In the genomic region with DNA sequence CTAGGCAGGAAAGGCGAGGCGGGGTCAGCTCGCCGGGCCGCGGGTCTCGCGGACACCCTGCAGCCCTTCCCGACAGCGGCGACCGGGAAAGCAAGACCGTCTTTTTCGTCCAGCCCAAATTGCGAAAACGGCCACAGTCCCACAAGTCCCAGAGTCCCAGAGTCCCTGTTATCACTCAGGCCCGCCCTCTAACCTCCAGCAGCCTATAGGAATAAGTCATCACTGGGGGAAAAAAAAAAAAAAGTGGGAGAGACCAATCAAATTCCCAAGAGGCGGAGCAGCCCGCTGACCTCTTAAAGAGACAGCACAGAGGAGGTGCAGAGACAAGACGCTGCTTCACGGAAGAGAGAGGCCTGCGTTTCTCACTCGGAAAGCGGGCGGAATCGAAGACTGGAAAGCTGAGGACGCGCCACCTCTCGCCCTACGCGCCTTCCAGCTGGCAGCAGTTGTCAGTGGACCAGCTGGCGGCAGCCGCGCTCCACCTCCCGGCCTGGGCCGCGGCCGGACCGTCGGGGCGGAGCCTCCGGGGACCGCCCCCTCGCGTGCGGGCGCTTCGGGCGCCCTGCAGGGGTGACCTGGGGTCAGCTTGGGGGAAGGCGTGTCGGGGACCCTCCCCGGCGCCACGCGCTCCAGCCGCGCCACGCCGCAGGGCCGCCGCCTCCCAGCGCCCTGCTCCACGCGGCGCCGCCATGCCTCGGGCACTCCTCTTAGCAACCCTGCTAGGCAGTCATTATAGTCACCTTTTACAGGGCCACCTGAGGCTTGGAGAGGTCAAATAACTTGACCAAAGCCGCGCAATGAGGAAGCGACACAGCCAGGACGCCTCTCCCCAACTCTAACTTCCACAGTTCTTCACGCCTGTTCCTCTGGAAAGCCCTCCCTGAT, we compare ENCODE assay signal across 1 cellular context.
TF ChIP-seq lines count a peak whose summit lies in the region.

A gene (minus strand): TSS at position 141 of the 885 bp plus-strand sequence. CDS start 10,587 bp downstream, outside the sequence.

TF ChIP-seq in HepG2, 621 proteins besides CTCF, POLR2A, EP300 and RAD21 (continued from another document and continues in another):
- TF ChIP-seq, protein P1, sequence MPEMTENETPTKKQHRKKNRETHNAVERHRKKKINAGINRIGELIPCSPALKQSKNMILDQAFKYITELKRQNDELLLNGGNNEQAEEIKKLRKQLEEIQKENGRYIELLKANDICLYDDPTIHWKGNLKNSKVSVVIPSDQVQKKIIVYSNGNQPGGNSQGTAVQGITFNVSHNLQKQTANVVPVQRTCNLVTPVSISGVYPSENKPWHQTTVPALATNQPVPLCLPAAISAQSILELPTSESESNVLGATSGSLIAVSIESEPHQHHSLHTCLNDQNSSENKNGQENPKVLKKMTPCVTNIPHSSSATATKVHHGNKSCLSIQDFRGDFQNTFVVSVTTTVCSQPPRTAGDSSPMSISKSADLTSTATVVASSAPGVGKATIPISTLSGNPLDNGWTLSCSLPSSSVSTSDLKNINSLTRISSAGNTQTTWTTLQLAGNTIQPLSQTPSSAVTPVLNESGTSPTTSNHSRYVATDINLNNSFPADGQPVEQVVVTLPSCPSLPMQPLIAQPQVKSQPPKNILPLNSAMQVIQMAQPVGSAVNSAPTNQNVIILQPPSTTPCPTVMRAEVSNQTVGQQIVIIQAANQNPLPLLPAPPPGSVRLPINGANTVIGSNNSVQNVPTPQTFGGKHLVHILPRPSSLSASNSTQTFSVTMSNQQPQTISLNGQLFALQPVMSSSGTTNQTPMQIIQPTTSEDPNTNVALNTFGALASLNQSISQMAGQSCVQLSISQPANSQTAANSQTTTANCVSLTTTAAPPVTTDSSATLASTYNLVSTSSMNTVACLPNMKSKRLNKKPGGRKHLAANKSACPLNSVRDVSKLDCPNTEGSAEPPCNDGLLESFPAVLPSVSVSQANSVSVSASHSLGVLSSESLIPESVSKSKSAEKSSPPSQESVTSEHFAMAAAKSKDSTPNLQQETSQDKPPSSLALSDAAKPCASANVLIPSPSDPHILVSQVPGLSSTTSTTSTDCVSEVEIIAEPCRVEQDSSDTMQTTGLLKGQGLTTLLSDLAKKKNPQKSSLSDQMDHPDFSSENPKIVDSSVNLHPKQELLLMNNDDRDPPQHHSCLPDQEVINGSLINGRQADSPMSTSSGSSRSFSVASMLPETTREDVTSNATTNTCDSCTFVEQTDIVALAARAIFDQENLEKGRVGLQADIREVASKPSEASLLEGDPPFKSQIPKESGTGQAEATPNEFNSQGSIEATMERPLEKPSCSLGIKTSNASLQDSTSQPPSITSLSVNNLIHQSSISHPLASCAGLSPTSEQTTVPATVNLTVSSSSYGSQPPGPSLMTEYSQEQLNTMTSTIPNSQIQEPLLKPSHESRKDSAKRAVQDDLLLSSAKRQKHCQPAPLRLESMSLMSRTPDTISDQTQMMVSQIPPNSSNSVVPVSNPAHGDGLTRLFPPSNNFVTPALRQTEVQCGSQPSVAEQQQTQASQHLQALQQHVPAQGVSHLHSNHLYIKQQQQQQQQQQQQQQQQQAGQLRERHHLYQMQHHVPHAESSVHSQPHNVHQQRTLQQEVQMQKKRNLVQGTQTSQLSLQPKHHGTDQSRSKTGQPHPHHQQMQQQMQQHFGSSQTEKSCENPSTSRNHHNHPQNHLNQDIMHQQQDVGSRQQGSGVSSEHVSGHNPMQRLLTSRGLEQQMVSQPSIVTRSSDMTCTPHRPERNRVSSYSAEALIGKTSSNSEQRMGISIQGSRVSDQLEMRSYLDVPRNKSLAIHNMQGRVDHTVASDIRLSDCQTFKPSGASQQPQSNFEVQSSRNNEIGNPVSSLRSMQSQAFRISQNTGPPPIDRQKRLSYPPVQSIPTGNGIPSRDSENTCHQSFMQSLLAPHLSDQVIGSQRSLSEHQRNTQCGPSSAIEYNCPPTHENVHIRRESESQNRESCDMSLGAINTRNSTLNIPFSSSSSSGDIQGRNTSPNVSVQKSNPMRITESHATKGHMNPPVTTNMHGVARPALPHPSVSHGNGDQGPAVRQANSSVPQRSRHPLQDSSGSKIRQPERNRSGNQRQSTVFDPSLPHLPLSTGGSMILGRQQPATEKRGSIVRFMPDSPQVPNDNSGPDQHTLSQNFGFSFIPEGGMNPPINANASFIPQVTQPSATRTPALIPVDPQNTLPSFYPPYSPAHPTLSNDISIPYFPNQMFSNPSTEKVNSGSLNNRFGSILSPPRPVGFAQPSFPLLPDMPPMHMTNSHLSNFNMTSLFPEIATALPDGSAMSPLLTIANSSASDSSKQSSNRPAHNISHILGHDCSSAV (CRISPR knock-in tag; IDR thresholded peaks at IDR 0.05; ENCODE audit: borderline replicate concordance), result no peak
- TF ChIP-seq SPEN (CRISPR knock-in tag; IDR thresholded peaks at IDR 0.05; ENCODE audit: low read depth), result peak; percentile 46; the same call in 1 of the 2 replicates
- TF ChIP-seq ZIK1 (CRISPR knock-in tag; IDR thresholded peaks at IDR 0.05; ENCODE audit: borderline replicate concordance, low read depth), result no peak
- TF ChIP-seq NFKB2 (CRISPR knock-in tag; IDR thresholded peaks at IDR 0.05; ENCODE audit: borderline replicate concordance), result 0 out of 2 replicates have a peak, but pooled peaks have one; percentile 18
- TF ChIP-seq, protein P2, sequence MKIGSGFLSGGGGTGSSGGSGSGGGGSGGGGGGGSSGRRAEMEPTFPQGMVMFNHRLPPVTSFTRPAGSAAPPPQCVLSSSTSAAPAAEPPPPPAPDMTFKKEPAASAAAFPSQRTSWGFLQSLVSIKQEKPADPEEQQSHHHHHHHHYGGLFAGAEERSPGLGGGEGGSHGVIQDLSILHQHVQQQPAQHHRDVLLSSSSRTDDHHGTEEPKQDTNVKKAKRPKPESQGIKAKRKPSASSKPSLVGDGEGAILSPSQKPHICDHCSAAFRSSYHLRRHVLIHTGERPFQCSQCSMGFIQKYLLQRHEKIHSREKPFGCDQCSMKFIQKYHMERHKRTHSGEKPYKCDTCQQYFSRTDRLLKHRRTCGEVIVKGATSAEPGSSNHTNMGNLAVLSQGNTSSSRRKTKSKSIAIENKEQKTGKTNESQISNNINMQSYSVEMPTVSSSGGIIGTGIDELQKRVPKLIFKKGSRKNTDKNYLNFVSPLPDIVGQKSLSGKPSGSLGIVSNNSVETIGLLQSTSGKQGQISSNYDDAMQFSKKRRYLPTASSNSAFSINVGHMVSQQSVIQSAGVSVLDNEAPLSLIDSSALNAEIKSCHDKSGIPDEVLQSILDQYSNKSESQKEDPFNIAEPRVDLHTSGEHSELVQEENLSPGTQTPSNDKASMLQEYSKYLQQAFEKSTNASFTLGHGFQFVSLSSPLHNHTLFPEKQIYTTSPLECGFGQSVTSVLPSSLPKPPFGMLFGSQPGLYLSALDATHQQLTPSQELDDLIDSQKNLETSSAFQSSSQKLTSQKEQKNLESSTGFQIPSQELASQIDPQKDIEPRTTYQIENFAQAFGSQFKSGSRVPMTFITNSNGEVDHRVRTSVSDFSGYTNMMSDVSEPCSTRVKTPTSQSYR (CRISPR knock-in tag; IDR thresholded peaks at IDR 0.05; ENCODE audit: borderline replicate concordance), result peak; percentile 58; the same call in 1 of the 2 replicates
- peak; percentile 82 for TF ChIP-seq KMT2A (CRISPR knock-in tag; IDR thresholded peaks at IDR 0.05)
- peak; percentile 81 for TF ChIP-seq MYC (CRISPR knock-in tag; IDR thresholded peaks at IDR 0.05; ENCODE audit: borderline replicate concordance)
- 0 out of 2 replicates have a peak, but pooled peaks have one; percentile 11 for TF ChIP-seq ZNF782 (CRISPR knock-in tag; IDR thresholded peaks at IDR 0.05; ENCODE audit: borderline replicate concordance)
- TF ChIP-seq SALL1 (CRISPR knock-in tag; IDR thresholded peaks at IDR 0.05), result peak; percentile 27
- no peak for TF ChIP-seq CBFB (CRISPR knock-in tag; IDR thresholded peaks at IDR 0.05)
- no peak for TF ChIP-seq PCBP2 (optimal IDR thresholded peaks at IDR 0.05; ENCODE audit: low read depth, low read length, poor library complexity, severe bottlenecking)
- no peak for TF ChIP-seq LCORL (IDR thresholded peaks at IDR 0.05)
- peak; percentile 23; the same call in 1 of the 2 replicates for TF ChIP-seq LCORL (CRISPR knock-in tag; IDR thresholded peaks at IDR 0.05)
- TF ChIP-seq PLRG1 (conservative IDR thresholded peaks at IDR 0.05), result no peak
- TF ChIP-seq, protein P3, sequence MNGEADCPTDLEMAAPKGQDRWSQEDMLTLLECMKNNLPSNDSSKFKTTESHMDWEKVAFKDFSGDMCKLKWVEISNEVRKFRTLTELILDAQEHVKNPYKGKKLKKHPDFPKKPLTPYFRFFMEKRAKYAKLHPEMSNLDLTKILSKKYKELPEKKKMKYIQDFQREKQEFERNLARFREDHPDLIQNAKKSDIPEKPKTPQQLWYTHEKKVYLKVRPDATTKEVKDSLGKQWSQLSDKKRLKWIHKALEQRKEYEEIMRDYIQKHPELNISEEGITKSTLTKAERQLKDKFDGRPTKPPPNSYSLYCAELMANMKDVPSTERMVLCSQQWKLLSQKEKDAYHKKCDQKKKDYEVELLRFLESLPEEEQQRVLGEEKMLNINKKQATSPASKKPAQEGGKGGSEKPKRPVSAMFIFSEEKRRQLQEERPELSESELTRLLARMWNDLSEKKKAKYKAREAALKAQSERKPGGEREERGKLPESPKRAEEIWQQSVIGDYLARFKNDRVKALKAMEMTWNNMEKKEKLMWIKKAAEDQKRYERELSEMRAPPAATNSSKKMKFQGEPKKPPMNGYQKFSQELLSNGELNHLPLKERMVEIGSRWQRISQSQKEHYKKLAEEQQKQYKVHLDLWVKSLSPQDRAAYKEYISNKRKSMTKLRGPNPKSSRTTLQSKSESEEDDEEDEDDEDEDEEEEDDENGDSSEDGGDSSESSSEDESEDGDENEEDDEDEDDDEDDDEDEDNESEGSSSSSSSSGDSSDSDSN (CRISPR knock-in tag; IDR thresholded peaks at IDR 0.05), result peak; percentile 29
- TF ChIP-seq, protein P4, sequence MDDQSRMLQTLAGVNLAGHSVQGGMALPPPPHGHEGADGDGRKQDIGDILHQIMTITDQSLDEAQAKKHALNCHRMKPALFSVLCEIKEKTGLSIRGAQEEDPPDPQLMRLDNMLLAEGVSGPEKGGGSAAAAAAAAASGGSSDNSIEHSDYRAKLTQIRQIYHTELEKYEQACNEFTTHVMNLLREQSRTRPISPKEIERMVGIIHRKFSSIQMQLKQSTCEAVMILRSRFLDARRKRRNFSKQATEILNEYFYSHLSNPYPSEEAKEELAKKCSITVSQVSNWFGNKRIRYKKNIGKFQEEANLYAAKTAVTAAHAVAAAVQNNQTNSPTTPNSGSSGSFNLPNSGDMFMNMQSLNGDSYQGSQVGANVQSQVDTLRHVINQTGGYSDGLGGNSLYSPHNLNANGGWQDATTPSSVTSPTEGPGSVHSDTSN (CRISPR knock-in tag; IDR thresholded peaks at IDR 0.05; ENCODE audit: borderline replicate concordance), result no peak
- TF ChIP-seq CENPT (CRISPR knock-in tag; IDR thresholded peaks at IDR 0.05; ENCODE audit: low read depth), result no peak
- TF ChIP-seq EHMT2 (IDR thresholded peaks at IDR 0.05; ENCODE audit: borderline replicate concordance, low read depth, low read length), result no peak
- TF ChIP-seq ZNF878 (CRISPR knock-in tag; IDR thresholded peaks at IDR 0.05), result no peak; the same call in 1 of the 2 replicates
- no peak for TF ChIP-seq HNRNPLL (IDR thresholded peaks at IDR 0.05; ENCODE audit: low read depth, low read length, poor library complexity, severe bottlenecking)
- no peak for TF ChIP-seq ZNF562 (CRISPR knock-in tag; IDR thresholded peaks at IDR 0.05; ENCODE audit: borderline replicate concordance)
- TF ChIP-seq, protein P5, sequence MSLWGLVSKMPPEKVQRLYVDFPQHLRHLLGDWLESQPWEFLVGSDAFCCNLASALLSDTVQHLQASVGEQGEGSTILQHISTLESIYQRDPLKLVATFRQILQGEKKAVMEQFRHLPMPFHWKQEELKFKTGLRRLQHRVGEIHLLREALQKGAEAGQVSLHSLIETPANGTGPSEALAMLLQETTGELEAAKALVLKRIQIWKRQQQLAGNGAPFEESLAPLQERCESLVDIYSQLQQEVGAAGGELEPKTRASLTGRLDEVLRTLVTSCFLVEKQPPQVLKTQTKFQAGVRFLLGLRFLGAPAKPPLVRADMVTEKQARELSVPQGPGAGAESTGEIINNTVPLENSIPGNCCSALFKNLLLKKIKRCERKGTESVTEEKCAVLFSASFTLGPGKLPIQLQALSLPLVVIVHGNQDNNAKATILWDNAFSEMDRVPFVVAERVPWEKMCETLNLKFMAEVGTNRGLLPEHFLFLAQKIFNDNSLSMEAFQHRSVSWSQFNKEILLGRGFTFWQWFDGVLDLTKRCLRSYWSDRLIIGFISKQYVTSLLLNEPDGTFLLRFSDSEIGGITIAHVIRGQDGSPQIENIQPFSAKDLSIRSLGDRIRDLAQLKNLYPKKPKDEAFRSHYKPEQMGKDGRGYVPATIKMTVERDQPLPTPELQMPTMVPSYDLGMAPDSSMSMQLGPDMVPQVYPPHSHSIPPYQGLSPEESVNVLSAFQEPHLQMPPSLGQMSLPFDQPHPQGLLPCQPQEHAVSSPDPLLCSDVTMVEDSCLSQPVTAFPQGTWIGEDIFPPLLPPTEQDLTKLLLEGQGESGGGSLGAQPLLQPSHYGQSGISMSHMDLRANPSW (CRISPR knock-in tag; IDR thresholded peaks at IDR 0.05; ENCODE audit: borderline replicate concordance), result no peak
- no peak for TF ChIP-seq ZSCAN30 (CRISPR knock-in tag; IDR thresholded peaks at IDR 0.05)
- TF ChIP-seq, protein P6, sequence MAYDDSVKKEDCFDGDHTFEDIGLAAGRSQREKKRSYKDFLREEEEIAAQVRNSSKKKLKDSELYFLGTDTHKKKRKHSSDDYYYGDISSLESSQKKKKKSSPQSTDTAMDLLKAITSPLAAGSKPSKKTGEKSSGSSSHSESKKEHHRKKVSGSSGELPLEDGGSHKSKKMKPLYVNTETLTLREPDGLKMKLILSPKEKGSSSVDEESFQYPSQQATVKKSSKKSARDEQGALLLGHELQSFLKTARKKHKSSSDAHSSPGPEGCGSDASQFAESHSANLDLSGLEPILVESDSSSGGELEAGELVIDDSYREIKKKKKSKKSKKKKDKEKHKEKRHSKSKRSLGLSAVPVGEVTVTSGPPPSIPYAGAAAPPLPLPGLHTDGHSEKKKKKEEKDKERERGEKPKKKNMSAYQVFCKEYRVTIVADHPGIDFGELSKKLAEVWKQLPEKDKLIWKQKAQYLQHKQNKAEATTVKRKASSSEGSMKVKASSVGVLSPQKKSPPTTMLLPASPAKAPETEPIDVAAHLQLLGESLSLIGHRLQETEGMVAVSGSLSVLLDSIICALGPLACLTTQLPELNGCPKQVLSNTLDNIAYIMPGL (CRISPR knock-in tag; IDR thresholded peaks at IDR 0.05; ENCODE audit: borderline replicate concordance in 1 of 2, low read depth in 1 of 2), result peak; percentile 46 to 85; a peak in 3 of 4 replicates
- TF ChIP-seq REPIN1 (CRISPR knock-in tag; IDR thresholded peaks at IDR 0.05; ENCODE audit: borderline replicate concordance, low read depth), result no peak; the same call in 1 of the 2 replicates
- TF ChIP-seq ZSCAN31 (CRISPR knock-in tag; IDR thresholded peaks at IDR 0.05; ENCODE audit: low read depth), result peak; percentile 88
- TF ChIP-seq RARA (CRISPR knock-in tag; IDR thresholded peaks at IDR 0.05), result peak; percentile 63; the same call in 1 of the 2 replicates
- TF ChIP-seq ZNF768 (CRISPR knock-in tag; IDR thresholded peaks at IDR 0.05), result no peak
- TF ChIP-seq HES4 (CRISPR knock-in tag; IDR thresholded peaks at IDR 0.05; ENCODE audit: borderline replicate concordance), result 0 out of 2 replicates have a peak, but pooled peaks have one; percentile 64
